In genomic region chr3:194586839-194587238, GRCh38 we compare ENCODE assay signal across 10 cellular contexts. TPM values are rescaled to one million over a fixed set of nuclear protein-coding genes. Genes with fewer than 3 reads are reported as not detected.
DNase-seq lines count a peak whose midpoint lies in the region; ATAC-seq and TF ChIP-seq lines count a peak whose summit lies in the region.
"Had no signal": no experiment of that assay in that cellular context is flagged by ENCODE, and none has a peak within 500 bp of the region (broad histone marks: within the 10 kb centered on the region; RNA-seq: fewer than 3 reads in every experiment).

No MANE protein-coding gene starts in this region.

- H3K27me3 ChIP-seq in heart right ventricle, result no peaks in the 10 kb centered on the region
- no peaks in the 10 kb centered on the region for H3K27me3 ChIP-seq in upper lobe of left lung

- TF ChIP-seq CTCF in heart right ventricle (IDR thresholded peaks at IDR 0.05) (no peak), upper lobe of left lung (IDR thresholded peaks at IDR 0.05) (no peak)

- no peak for TF ChIP-seq EP300 in upper lobe of left lung (IDR thresholded peaks at IDR 0.05)

- H3K4me3 ChIP-seq in heart right ventricle (no peak overlapping the region), upper lobe of left lung (no peak overlapping the region)

- ATAC-seq in heart right ventricle (no peak), left ventricle myocardium superior (no peak), upper lobe of left lung (ENCODE audit: low FRiP score in 2 of 2) (no peak)

- intact Hi-C loops in heart right ventricle (cut with DNase I), result loop anchor here in 1 of 10 donors (10.0 kb wide), 1 partner anchor 252 kb away; no protein-coding TSS in a partner anchor
- intact Hi-C loops in left ventricle myocardium superior (cut with micrococcal nuclease), result no loop called here

- DNase-seq in heart right ventricle (no peak), left ventricle myocardium superior (no peak), astrocyte of the hippocampus (ENCODE audit: low read depth, low spot score) (peak; percentile 84), iris pigment epithelial cell (ENCODE audit: low read depth) (peak; percentile 86), upper lobe of left lung (no peak), C1 segment of cervical spinal cord (lab: John Stamatoyannopoulos, UW) (no peak), NCI-H446 treated with DMSO at 0.1 percent for 48 hours (lab: John Stamatoyannopoulos, UW) (no peak), SKM-1 treated with dmso at 0.1 percent for 144 hours (lab: John Stamatoyannopoulos, UW; ENCODE audit: unreplicated experiment) (no peak)
- DNase-seq: activated CD4-positive, CD25-positive, alpha-beta regulatory T cell treated with anti-CD3 and anti-CD28 coated beads, Interleukin-2, amount 50 U/mL, for 72 hours; CD8-positive, alpha-beta memory T cell had no signal

- H3K36me3 ChIP-seq in heart right ventricle (peaks cover 0 to 43% (median 0%) of the 10 kb centered on the region in 9 donors), upper lobe of left lung (peaks cover 0 to 34% (median 9%) of the 10 kb centered on the region in 4 donors)

- H3K9me3 ChIP-seq in heart right ventricle (no peaks in the 10 kb centered on the region), upper lobe of left lung (no peaks in the 10 kb centered on the region)

- WGBS in heart right ventricle, 2 donors, result 46 to 81% methylated on average over 2 of the region's 2 CpGs
- 65 to 85% methylated on average over 2 of the region's 2 CpGs for WGBS in upper lobe of left lung, 2 donors

- TF ChIP-seq POLR2A in upper lobe of left lung (IDR thresholded peaks at IDR 0.05), result peak in 1 of 4 donors; percentile 12

- H3K27ac ChIP-seq in heart right ventricle (peak overlapping the region in 7 of 10 donors; percentile 17 to 81 (median 61)), upper lobe of left lung (peak overlapping the region in 3 of 4 donors; percentile 32 to 52 (median 49))

- peaks cover 0 to 48% (median 22%) of the 10 kb centered on the region in 9 donors for H3K4me1 ChIP-seq in heart right ventricle
- H3K4me1 ChIP-seq in upper lobe of left lung, result peaks cover 6 to 20% (median 17%) of the 10 kb centered on the region in 4 donors

RNA-seq across cellular contexts. Expression of gene TMEM44, which starts 46.4 kb away (rescaled TPM):
- total RNA-seq in heart right ventricle (1 to 10 TPM; 3.1 to 9.5 (median 4.5) TPM), left ventricle myocardium superior (5.3 TPM), upper lobe of left lung (10 to 100 TPM; 12.9 to 39.3 (median 22.1) TPM)
- 10 to 100 TPM in 1 of 2 donors, 1 to 10 TPM in 1; 8.2 to 21.9 TPM for polyA plus RNA-seq in heart right ventricle

Comparison
In these comparisons a context has a peak if more than half of its experiments do, and no peak if none do; other contexts are left out.
1. DNase-seq: peak in astrocyte of the hippocampus (single experiment) and iris pigment epithelial cell (single experiment); none in heart right ventricle (0 of 2), left ventricle myocardium superior (single experiment), upper lobe of left lung (0 of 2), C1 segment of cervical spinal cord (0 of 14), NCI-H446 treated with DMSO at 0.1 percent for 48 hours (single experiment) and SKM-1 treated with dmso at 0.1 percent for 144 hours (single experiment).